8 cellular contexts compared by ENCODE assay signal in the genomic region with DNA sequence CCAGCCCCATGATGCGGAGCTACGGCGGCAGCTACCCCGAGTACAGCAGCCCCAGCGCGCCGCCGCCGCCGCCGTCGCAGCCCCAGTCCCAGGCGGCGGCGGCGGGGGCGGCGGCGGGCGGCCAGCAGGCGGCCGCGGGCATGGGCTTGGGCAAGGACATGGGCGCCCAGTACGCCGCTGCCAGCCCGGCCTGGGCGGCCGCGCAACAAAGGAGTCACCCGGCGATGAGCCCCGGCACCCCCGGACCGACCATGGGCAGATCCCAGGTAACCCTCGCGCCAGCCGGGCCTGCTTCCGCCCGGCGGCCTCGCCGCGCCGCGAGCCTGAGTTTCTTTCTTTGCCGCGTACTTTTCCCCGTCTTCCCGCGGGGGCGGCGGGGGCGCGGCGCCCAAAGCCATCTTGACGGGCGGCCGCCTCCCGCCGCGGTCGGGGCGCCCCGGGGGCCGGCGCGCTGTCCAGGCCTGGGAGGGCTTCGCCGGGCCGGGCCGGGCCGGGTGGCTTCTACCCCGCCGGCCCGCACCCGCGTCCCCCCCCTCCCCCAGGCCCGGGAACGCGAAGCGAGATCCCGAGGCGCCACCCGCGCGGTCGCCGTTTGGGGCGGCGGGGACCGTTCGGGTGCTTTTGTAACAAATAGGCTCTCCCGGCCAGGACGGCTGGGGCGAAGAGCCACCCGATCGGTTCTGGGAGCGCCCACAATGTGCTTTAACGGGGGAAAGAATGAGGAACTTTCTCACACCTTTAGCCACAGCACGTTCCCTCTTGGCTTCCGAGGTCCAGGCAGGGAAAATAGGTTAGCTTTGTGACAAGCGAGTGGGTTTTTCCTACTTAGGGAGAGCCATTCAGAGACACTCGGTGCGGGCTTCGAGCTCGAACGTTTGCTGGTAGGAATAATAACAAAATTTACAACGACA. TPM values are rescaled to one million over a fixed set of nuclear protein-coding genes. Genes with fewer than 3 reads are reported as not detected.
DNase-seq lines count a peak whose midpoint lies in the region; ATAC-seq and TF ChIP-seq lines count a peak whose summit lies in the region.

No MANE protein-coding gene starts in this region.

- no peaks in the 10 kb centered on the region for H3K9me3 ChIP-seq in CD4-positive, alpha-beta memory T cell (ENCODE audit: control insufficient read depth in 1 of 2, low read length in 2 of 2)

- H3K4me1 ChIP-seq in CD4-positive, alpha-beta memory T cell (ENCODE audit: insufficient read depth, low read length): peaks cover 43% of the 10 kb centered on the region
- H3K4me1 ChIP-seq in rectal smooth muscle tissue (ENCODE audit: control insufficient read depth, insufficient read depth, low read length): peaks cover 20% of the 10 kb centered on the region

- H3K36me3 ChIP-seq in CD4-positive, alpha-beta memory T cell (ENCODE audit: insufficient read depth, low read length): no peaks in the 10 kb centered on the region
- H3K36me3 ChIP-seq in rectal smooth muscle tissue (ENCODE audit: control insufficient read depth, insufficient read depth, low read length): no peaks in the 10 kb centered on the region

- ATAC-seq in activated naive CD8-positive, alpha-beta T cell treated with anti-CD3 and anti-CD28 coated beads, Interleukin-2, amount 10 ng/mL, durations not matched to agents 7 days and 5 days (ENCODE audit: low read depth): peak; percentile 19
- ATAC-seq in left ventricle myocardium superior: peak; percentile 46

- DNase-seq in CD4-positive, alpha-beta memory T cell: peak; percentile 39 to 63 (median 54)
- DNase-seq in HFF-Myc (ENCODE audit: extremely low read depth, low read depth): no peak
- DNase-seq in SHP77 treated with DMSO at 0.1 percent for 48 hours (lab: John Stamatoyannopoulos, UW): peak; percentile 19
- peak; percentile 80 for DNase-seq in activated naive CD8-positive, alpha-beta T cell treated with anti-CD3 and anti-CD28 coated beads, Interleukin-2, amount 10 ng/mL, durations not matched to agents 7 days and 5 days
- DNase-seq in left ventricle myocardium superior: peak; percentile 71
- no peak for DNase-seq in DMS153 (lab: John Stamatoyannopoulos, UW)
- DNase-seq in NCI-H226: no peak

- H3K9ac ChIP-seq in rectal smooth muscle tissue (ENCODE audit: low read length): peak overlapping the region; percentile 88

- no peaks in the 10 kb centered on the region for H3K27me3 Mint-ChIP-seq in CD4-positive, alpha-beta memory T cell
- no peaks in the 10 kb centered on the region for H3K27me3 Mint-ChIP-seq in activated naive CD8-positive, alpha-beta T cell treated with anti-CD3 and anti-CD28 coated beads, Interleukin-2, amount 10 ng/mL, durations not matched to agents 7 days and 5 days

- CTCF ChIA-PET in CD4-positive, alpha-beta memory T cell (lab: Charles Lee; ENCODE audit: partially characterized antibody): interaction anchor here (0.6 to 1.7 kb wide), 4 partner anchors 12 to 1465 kb away, joined by 3 to 7 read pairs (median 3); no protein-coding TSS in a partner anchor

- peaks cover 0 to 24% of the 10 kb centered on the region in 2 donors for H3K36me3 Mint-ChIP-seq in CD4-positive, alpha-beta memory T cell
- peaks cover 4% of the 10 kb centered on the region for H3K36me3 Mint-ChIP-seq in activated naive CD8-positive, alpha-beta T cell treated with anti-CD3 and anti-CD28 coated beads, Interleukin-2, amount 10 ng/mL, durations not matched to agents 7 days and 5 days

- intact Hi-C loops in CD4-positive, alpha-beta memory T cell (cut with micrococcal nuclease): loop anchor here (1.0 to 10.0 kb wide), 6 partner anchors 12 to 1465 kb away; a partner anchor contains a TSS
- intact Hi-C loops in left ventricle myocardium superior (cut with micrococcal nuclease): loop anchor here (5.0 to 10.0 kb wide), 3 partner anchors 92 to 235 kb away; no protein-coding TSS in a partner anchor

- no peaks in the 10 kb centered on the region for H3K27me3 ChIP-seq in CD4-positive, alpha-beta memory T cell (ENCODE audit: insufficient read depth, low read length)
- no peaks in the 10 kb centered on the region for H3K27me3 ChIP-seq in rectal smooth muscle tissue (ENCODE audit: control insufficient read depth, insufficient read depth, low read length)

- peak overlapping the region; percentile 71 for H3K27ac ChIP-seq in CD4-positive, alpha-beta memory T cell (ENCODE audit: low read depth, low read length)
- peak overlapping the region; percentile 98 for H3K27ac ChIP-seq in rectal smooth muscle tissue (ENCODE audit: low read depth, low read length)

- H3K4me3 Mint-ChIP-seq in CD4-positive, alpha-beta memory T cell: peak overlapping the region; percentile 88 to 93 (median 91)
- peak overlapping the region; percentile 88 for H3K4me3 Mint-ChIP-seq in activated naive CD8-positive, alpha-beta T cell treated with anti-CD3 and anti-CD28 coated beads, Interleukin-2, amount 10 ng/mL, durations not matched to agents 7 days and 5 days

- POLR2A ChIA-PET in CD4-positive, alpha-beta memory T cell (lab: Charles Lee; ENCODE audit: partially characterized antibody): interaction anchor here (0.6 to 5.9 kb wide), 21 partner anchors 8 to 1465 kb away, joined by 3 to 93 read pairs (median 4); a partner anchor contains a TSS
- POLR2A ChIA-PET in activated naive CD8-positive, alpha-beta T cell treated with anti-CD3 and anti-CD28 coated beads, Interleukin-2, amount 10 ng/mL, durations not matched to agents 7 days and 5 days (lab: Charles Lee): interaction anchor here (0.8 to 4.3 kb wide), 7 partner anchors 80 to 1464 kb away, joined by 3 to 46 read pairs (median 4); no protein-coding TSS in a partner anchor

- H3K27ac Mint-ChIP-seq in CD4-positive, alpha-beta memory T cell: peak overlapping the region; percentile 89 to 98 (median 92)
- H3K27ac Mint-ChIP-seq in activated naive CD8-positive, alpha-beta T cell treated with anti-CD3 and anti-CD28 coated beads, Interleukin-2, amount 10 ng/mL, durations not matched to agents 7 days and 5 days: peak overlapping the region; percentile 89

- peaks cover 0 to 3% (median 0%) of the 10 kb centered on the region in 8 donors for H3K9me3 Mint-ChIP-seq in CD4-positive, alpha-beta memory T cell
- no peaks in the 10 kb centered on the region for H3K9me3 Mint-ChIP-seq in activated naive CD8-positive, alpha-beta T cell treated with anti-CD3 and anti-CD28 coated beads, Interleukin-2, amount 10 ng/mL, durations not matched to agents 7 days and 5 days

- H3K4me1 Mint-ChIP-seq in CD4-positive, alpha-beta memory T cell: peaks cover 28 to 66% (median 44%) of the 10 kb centered on the region in 4 donors
- H3K4me1 Mint-ChIP-seq in activated naive CD8-positive, alpha-beta T cell treated with anti-CD3 and anti-CD28 coated beads, Interleukin-2, amount 10 ng/mL, durations not matched to agents 7 days and 5 days: peaks cover 41% of the 10 kb centered on the region

- H3K4me3 ChIP-seq in CD4-positive, alpha-beta memory T cell (ENCODE audit: low read length in 2 of 2): peak overlapping the region; percentile 62 to 67
- peak overlapping the region; percentile 92 for H3K4me3 ChIP-seq in HFF-Myc (replicated peaks; ENCODE audit: low read depth, low read length)
- peak overlapping the region; percentile 94 for H3K4me3 ChIP-seq in rectal smooth muscle tissue (ENCODE audit: low read length)

- no peak for TF ChIP-seq CTCF in HFF-Myc (IDR thresholded peaks at IDR 0.05; ENCODE audit: low read depth, low read length, missing control alignments)

RNA-seq across cellular contexts. Expression of a gene that starts 2.3 kb away (rescaled TPM):
- total RNA-seq in CD4-positive, alpha-beta memory T cell: 100 to 1,000 TPM; 118 to 131 TPM
- 10 to 100 TPM in 1 of 2 donors, 1 to 10 TPM in 1; 5.4 to 26.5 TPM for polyA plus RNA-seq in CD4-positive, alpha-beta memory T cell
- total RNA-seq in activated naive CD8-positive, alpha-beta T cell treated with anti-CD3 and anti-CD28 coated beads, Interleukin-2, amount 10 ng/mL, durations not matched to agents 7 days and 5 days: 10 to 100 TPM; 83.2 to 98.2 TPM
- 46.6 TPM for total RNA-seq in left ventricle myocardium superior

Comparison
In these comparisons a context has a peak if more than half of its experiments do, and no peak if none do; other contexts are left out.
1. DNase-seq: peak in CD4-positive, alpha-beta memory T cell (5 of 5), SHP77 treated with DMSO at 0.1 percent for 48 hours (single experiment), activated naive CD8-positive, alpha-beta T cell treated with anti-CD3 and anti-CD28 coated beads, Interleukin-2, amount 10 ng/mL, durations not matched to agents 7 days and 5 days (single experiment) and left ventricle myocardium superior (single experiment); none in HFF-Myc (single experiment), DMS153 (single experiment) and NCI-H226 (single experiment).
2. Peak in every context shown above with its lines, with median percentiles within 50 percentile points of each other: H3K4me3 ChIP-seq.